8 cellular contexts compared by ENCODE assay signal in the genomic region with DNA sequence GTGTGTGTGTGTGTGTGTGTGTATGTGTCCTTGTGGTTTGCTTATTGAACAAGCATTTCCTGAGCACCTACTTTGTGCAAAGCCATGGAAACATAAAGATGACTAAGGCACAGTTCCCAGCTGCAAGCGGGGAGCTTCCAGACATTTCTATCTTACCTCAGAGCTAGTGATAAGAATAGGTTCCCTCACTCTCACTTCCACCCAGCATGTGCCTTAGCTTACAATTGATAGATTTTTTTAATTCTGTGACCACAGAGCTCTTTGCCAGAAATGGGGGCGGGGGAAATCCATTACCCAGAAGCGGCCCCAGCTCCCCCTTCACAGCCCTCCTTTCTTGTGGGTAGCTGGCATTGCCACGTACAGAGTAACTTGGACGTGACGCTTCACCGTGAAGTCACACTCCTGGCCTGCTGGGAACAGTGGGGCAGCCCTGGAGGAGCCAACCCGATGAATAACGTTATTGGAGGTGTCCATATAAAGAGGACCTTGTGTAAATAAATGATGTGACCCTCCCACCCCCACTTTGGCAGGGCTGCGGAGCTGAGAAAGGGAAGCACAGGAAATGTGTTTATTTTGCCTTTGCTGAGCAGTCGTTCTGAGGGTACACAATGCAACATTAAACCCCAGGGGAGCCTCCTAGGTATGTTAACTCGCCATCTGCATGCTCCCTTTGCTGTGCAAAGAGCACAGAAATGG.
A peak's percentile ranks its signal among the peaks of the same experiment; 100 is the strongest.
DNase-seq lines count a peak whose midpoint lies in the region; ATAC-seq, FAIRE-seq and TF ChIP-seq lines count a peak whose summit lies in the region.

No MANE protein-coding gene starts in this region.

- H3K4me1 Mint-ChIP-seq in endothelial cell (ENCODE audit: unreplicated experiment), result no peaks in the 10 kb centered on the region

- TF ChIP-seq CTCF in endothelial cell (IDR thresholded peaks at IDR 0.05; ENCODE audit: unreplicated experiment), result no peak

- H3K9me3 Mint-ChIP-seq in activated naive CD4-positive, alpha-beta T cell treated with anti-CD3 and anti-CD28 coated beads, Interleukin-2, amount 50 U/mL, for 72 hours, result peaks cover 0 to 20% of the 10 kb centered on the region in 2 donors
- H3K9me3 Mint-ChIP-seq in endothelial cell (ENCODE audit: unreplicated experiment), result no peaks in the 10 kb centered on the region

- no peak for DNase-seq in GM18507 (ENCODE audit: extremely low spot score, insufficient read length, low read depth)
- peak; percentile 89 for DNase-seq in RPMI7951 (ENCODE audit: low read depth)
- peak; percentile 76 to 89 for DNase-seq in activated naive CD4-positive, alpha-beta T cell treated with anti-CD3 and anti-CD28 coated beads, Interleukin-2, amount 50 U/mL, for 72 hours (ENCODE audit: low spot score in 2 of 2)
- peak; percentile 86 for DNase-seq in posterior vena cava (ENCODE audit: low spot score)
- no peak for DNase-seq in superior temporal gyrus (ENCODE audit: extremely low spot score)
- no peak for DNase-seq in endothelial cell (ENCODE audit: low spot score)
- DNase-seq in Right ventricle myocardium inferior (ENCODE audit: missing footprints), result no peak

- no peak overlapping the region for H3K4me3 Mint-ChIP-seq in endothelial cell (ENCODE audit: unreplicated experiment)

- H3K27ac Mint-ChIP-seq in activated naive CD4-positive, alpha-beta T cell treated with anti-CD3 and anti-CD28 coated beads, Interleukin-2, amount 50 U/mL, for 72 hours, result peak overlapping the region; percentile 82 to 83
- no peak overlapping the region for H3K27ac Mint-ChIP-seq in endothelial cell (ENCODE audit: unreplicated experiment)

- peaks cover 4 to 58% of the 10 kb centered on the region in 2 donors for H3K36me3 Mint-ChIP-seq in activated naive CD4-positive, alpha-beta T cell treated with anti-CD3 and anti-CD28 coated beads, Interleukin-2, amount 50 U/mL, for 72 hours
- H3K36me3 Mint-ChIP-seq in endothelial cell (ENCODE audit: low read depth, unreplicated experiment), result peaks cover 5% of the 10 kb centered on the region

- intact Hi-C loops in posterior vena cava (cut with DNase I), result no loop called here
- intact Hi-C loops in Right ventricle myocardium inferior (cut with DNase I), result no loop called here

- ATAC-seq in HG03159 (IDR thresholded peaks at IDR 0.05; ENCODE audit: unreplicated experiment) (peak; percentile 41), Right ventricle myocardium inferior (no peak)
- peak; percentile 90 to 92 for ATAC-seq in activated naive CD4-positive, alpha-beta T cell treated with anti-CD3 and anti-CD28 coated beads, Interleukin-2, amount 50 U/mL, for 72 hours

- FAIRE-seq in GM18507 (lab: Jason Lieb, UNC), result peak; percentile 77

- H3K27me3 Mint-ChIP-seq in endothelial cell (ENCODE audit: unreplicated experiment), result peaks cover 6% of the 10 kb centered on the region

Comparison
In these comparisons a context has a peak if more than half of its experiments do, and no peak if none do; other contexts are left out.
1. DNase-seq: peak in RPMI7951 (single experiment), activated naive CD4-positive, alpha-beta T cell treated with anti-CD3 and anti-CD28 coated beads, Interleukin-2, amount 50 U/mL, for 72 hours (2 of 2) and posterior vena cava (single experiment); none in GM18507 (single experiment), superior temporal gyrus (single experiment), endothelial cell (single experiment) and Right ventricle myocardium inferior (single experiment).